ENCODE assay signal across 10 cellular contexts in the genomic region with DNA sequence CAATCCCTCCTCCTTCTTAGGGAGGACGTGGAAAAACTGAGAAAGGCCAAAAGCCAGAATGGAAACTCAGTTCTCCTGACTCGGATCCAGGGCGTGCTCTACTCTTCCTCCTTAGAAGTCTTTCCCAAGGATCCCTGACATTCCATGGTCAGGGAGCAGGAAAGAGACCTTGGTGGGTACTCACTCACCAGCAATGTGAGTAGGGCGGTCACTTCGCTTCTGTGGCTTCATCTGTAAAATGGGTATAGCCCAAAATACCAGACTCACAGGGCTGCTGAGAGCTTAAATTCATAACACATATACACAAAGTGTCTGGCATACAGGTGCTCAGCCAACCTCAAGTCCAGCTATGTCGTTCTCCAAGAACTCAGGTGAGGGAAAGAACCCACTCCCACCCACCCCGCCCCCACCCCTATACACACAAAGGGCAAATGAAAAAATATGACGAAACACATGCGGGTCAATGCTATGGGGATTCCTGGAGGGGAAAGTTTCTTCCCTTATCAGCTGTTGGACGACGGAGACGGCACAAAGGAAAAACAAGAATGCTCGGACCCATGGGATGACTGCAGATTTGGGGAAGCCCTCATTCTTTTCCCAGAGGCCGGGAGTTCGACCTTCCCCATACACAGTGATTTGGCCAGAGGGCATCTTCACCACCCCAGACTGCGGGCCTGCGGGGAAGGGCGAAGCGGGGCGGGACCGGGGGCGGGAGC. TPM values are rescaled to one million over a fixed set of nuclear protein-coding genes. Genes with fewer than 3 reads are reported as not detected.
DNase-seq lines count a peak whose midpoint lies in the region; ATAC-seq and TF ChIP-seq lines count a peak whose summit lies in the region.
"Had no signal": no experiment of that assay in that cellular context is flagged by ENCODE, and none has a peak within 500 bp of the region (broad histone marks: within the 10 kb centered on the region; RNA-seq: fewer than 3 reads in every experiment).

No MANE protein-coding gene starts in this region.

- peak overlapping the region; percentile 70 for H3K4me3 Mint-ChIP-seq in activated T-cell treated with anti-CD3 and anti-CD28 coated beads, Interleukin-2, amount 50 U/mL, for 4 hours
- peak overlapping the region; percentile 64 for H3K4me3 Mint-ChIP-seq in activated naive CD8-positive, alpha-beta T cell treated with anti-CD3 and anti-CD28 coated beads, Interleukin-2, amount 50 U/mL, for 24 hours

- H3K9me3 ChIP-seq in left lung (no peaks in the 10 kb centered on the region), tibial artery (no peaks in the 10 kb centered on the region), thyroid gland (no peaks in the 10 kb centered on the region)

- WGBS in thyroid gland, 2 donors, result 45 to 46% methylated on average over 15 to 18 of the region's 22 CpGs

- DNase-seq in activated T-cell treated with anti-CD3 and anti-CD28 coated beads, Interleukin-2, amount 50 U/mL, for 4 hours, result no peak
- DNase-seq in activated T-cell treated with anti-CD3 and anti-CD28 coated beads for 4 hours (no peak), left lung (no peak), tibial artery (no peak), thyroid gland (no peak), NCI-H1694 treated with DMSO at 0.1 percent for 48 hours (lab: John Stamatoyannopoulos, UW) (no peak)
- DNase-seq in activated naive CD8-positive, alpha-beta T cell treated with anti-CD3 and anti-CD28 coated beads, Interleukin-2, amount 50 U/mL, for 24 hours, result no peak

- H3K27ac ChIP-seq in left lung, result peak overlapping the region in 1 of 2 donors; percentile 60
- peak overlapping the region in 1 of 2 donors; percentile 44 for H3K27ac ChIP-seq in tibial artery
- H3K27ac ChIP-seq in thyroid gland, result no peak overlapping the region

- peak overlapping the region; percentile 61 to 67 for H3K4me3 ChIP-seq in left lung
- peak overlapping the region; percentile 65 to 93 for H3K4me3 ChIP-seq in tibial artery
- H3K4me3 ChIP-seq in thyroid gland (replicated peaks in 1 of 3), result peak overlapping the region in 1 of 3 donors; percentile 53

- no peak for ATAC-seq in activated T-cell treated with anti-CD3 and anti-CD28 coated beads, Interleukin-2, amount 50 U/mL, for 4 hours
- ATAC-seq in activated naive CD8-positive, alpha-beta T cell treated with anti-CD3 and anti-CD28 coated beads, Interleukin-2, amount 50 U/mL, for 24 hours, result no peak
- ATAC-seq in left lung (no peak), HG03039 (IDR thresholded peaks at IDR 0.05; ENCODE audit: unreplicated experiment) (no peak)

- H3K27me3 Mint-ChIP-seq in activated T-cell treated with anti-CD3 and anti-CD28 coated beads, Interleukin-2, amount 50 U/mL, for 4 hours (ENCODE audit: low read depth), result no peaks in the 10 kb centered on the region
- H3K27me3 Mint-ChIP-seq in activated naive CD8-positive, alpha-beta T cell treated with anti-CD3 and anti-CD28 coated beads, Interleukin-2, amount 50 U/mL, for 24 hours, result no peaks in the 10 kb centered on the region

- TF ChIP-seq CTCF in left lung (IDR thresholded peaks at IDR 0.05) (no peak), tibial artery (IDR thresholded peaks at IDR 0.05) (no peak), thyroid gland (IDR thresholded peaks at IDR 0.05) (no peak)

- no peak for TF ChIP-seq POLR2A in thyroid gland (IDR thresholded peaks at IDR 0.05)

- peaks cover 7 to 25% of the 10 kb centered on the region in 2 donors for H3K4me1 ChIP-seq in left lung
- peaks cover 0 to 23% (median 13%) of the 10 kb centered on the region in 4 donors for H3K4me1 ChIP-seq in tibial artery
- peaks cover 8 to 28% of the 10 kb centered on the region in 2 donors for H3K4me1 ChIP-seq in thyroid gland

- H3K4me1 Mint-ChIP-seq in activated T-cell treated with anti-CD3 and anti-CD28 coated beads, Interleukin-2, amount 50 U/mL, for 4 hours (ENCODE audit: low read depth), result peaks cover 15% of the 10 kb centered on the region
- peaks cover 7% of the 10 kb centered on the region for H3K4me1 Mint-ChIP-seq in activated naive CD8-positive, alpha-beta T cell treated with anti-CD3 and anti-CD28 coated beads, Interleukin-2, amount 50 U/mL, for 24 hours

- peaks cover 6% of the 10 kb centered on the region for H3K36me3 Mint-ChIP-seq in activated T-cell treated with anti-CD3 and anti-CD28 coated beads, Interleukin-2, amount 50 U/mL, for 4 hours (ENCODE audit: insufficient read depth)
- no peaks in the 10 kb centered on the region for H3K36me3 Mint-ChIP-seq in activated naive CD8-positive, alpha-beta T cell treated with anti-CD3 and anti-CD28 coated beads, Interleukin-2, amount 50 U/mL, for 24 hours (ENCODE audit: low read depth)

- intact Hi-C loops in left lung (cut with DNase I), result no loop called here
- intact Hi-C loops in tibial artery (cut with DNase I; ENCODE audit: low total_unique reads), result no loop called here
- intact Hi-C loops in thyroid gland (cut with DNase I), result loop anchor here (10.0 kb wide), 1 partner anchor 266 kb away; no protein-coding TSS in a partner anchor

- H3K9me3 Mint-ChIP-seq in activated T-cell treated with anti-CD3 and anti-CD28 coated beads, Interleukin-2, amount 50 U/mL, for 4 hours, result no peaks in the 10 kb centered on the region
- no peaks in the 10 kb centered on the region for H3K9me3 Mint-ChIP-seq in activated naive CD8-positive, alpha-beta T cell treated with anti-CD3 and anti-CD28 coated beads, Interleukin-2, amount 50 U/mL, for 24 hours

- no peak overlapping the region for H3K27ac Mint-ChIP-seq in activated naive CD8-positive, alpha-beta T cell treated with anti-CD3 and anti-CD28 coated beads, Interleukin-2, amount 50 U/mL, for 24 hours

- H3K27me3 ChIP-seq in left lung (peaks cover 0 to 16% of the 10 kb centered on the region in 2 donors), tibial artery (no peaks in the 10 kb centered on the region), thyroid gland (no peaks in the 10 kb centered on the region)

- H3K36me3 ChIP-seq in left lung (no peaks in the 10 kb centered on the region), tibial artery (peaks cover 0 to 26% (median 13%) of the 10 kb centered on the region in 3 donors), thyroid gland (no peaks in the 10 kb centered on the region)

RNA-seq across cellular contexts. Expression of a gene that starts 0.5 kb away (rescaled TPM):
- total RNA-seq in activated T-cell treated with anti-CD3 and anti-CD28 coated beads, Interleukin-2, amount 50 U/mL, for 4 hours, result 10 to 100 TPM; 33.8 to 39.6 (median 34.3) TPM
- total RNA-seq in left lung (10 to 100 TPM; 20.5 to 22.2 TPM), thyroid gland (10 to 100 TPM in 2 of 4 donors, 1 to 10 TPM in 2; 6.1 to 18.9 (median 12.6) TPM)

RNA-seq across cellular contexts. Expression of a gene that starts 31.5 kb away (rescaled TPM):
- total RNA-seq in activated T-cell treated with anti-CD3 and anti-CD28 coated beads, Interleukin-2, amount 50 U/mL, for 4 hours, result 1 to 10 TPM; 4.7 to 7.2 (median 6.0) TPM
- total RNA-seq in left lung, result 10 to 100 TPM; 56.2 to 63.1 TPM
- 100 to 1,000 TPM in 1 of 4 donors, 10 to 100 TPM in 3; 67.7 to 102 (median 93.6) TPM for total RNA-seq in thyroid gland

RNA-seq across cellular contexts. Expression of a gene that starts 31.8 kb away (rescaled TPM):
- 1 to 10 TPM; 1.2 TPM for total RNA-seq in activated T-cell treated with anti-CD3 and anti-CD28 coated beads, Interleukin-2, amount 50 U/mL, for 4 hours
- 10 to 100 TPM; 37.7 to 52.0 TPM for total RNA-seq in left lung
- 10 to 100 TPM; 35.7 to 51.2 (median 37.8) TPM for total RNA-seq in thyroid gland

RNA-seq across cellular contexts. Expression of a gene that starts 58.4 kb away (rescaled TPM):
- 1 to 10 TPM in 1 of 3 donors, under 1 TPM in 2; 0.76 to 1.3 (median 0.89) TPM for total RNA-seq in activated T-cell treated with anti-CD3 and anti-CD28 coated beads, Interleukin-2, amount 50 U/mL, for 4 hours
- 1 to 10 TPM in 1 of 2 donors, not detected in 1; 1.5 TPM for total RNA-seq in left lung
- under 1 TPM in 1 of 4 donors, not detected in 3; 0.50 TPM for total RNA-seq in thyroid gland
- total RNA-seq: esophagus mucosa, SK-MEL-5 had no signal

Comparison
In these comparisons a context has a peak if more than half of its experiments do, and no peak if none do; other contexts are left out.
1. RNA of a gene that starts 31.5 kb away (total RNA-seq): 67.7 to 102 TPM in thyroid gland and 56.2 to 63.1 TPM in left lung; 4.7 to 7.2 TPM in activated T-cell treated with anti-CD3 and anti-CD28 coated beads, Interleukin-2, amount 50 U/mL, for 4 hours; every median in the first group is over 4 times any median in the second.
2. RNA of a gene that starts 31.8 kb away (total RNA-seq): 37.7 to 52.0 TPM in left lung and 35.7 to 51.2 TPM in thyroid gland; 1.2 TPM in activated T-cell treated with anti-CD3 and anti-CD28 coated beads, Interleukin-2, amount 50 U/mL, for 4 hours; every median in the first group is over 10 times any median in the second.